ENCODE assay signal across 18 cellular contexts in the genomic region with DNA sequence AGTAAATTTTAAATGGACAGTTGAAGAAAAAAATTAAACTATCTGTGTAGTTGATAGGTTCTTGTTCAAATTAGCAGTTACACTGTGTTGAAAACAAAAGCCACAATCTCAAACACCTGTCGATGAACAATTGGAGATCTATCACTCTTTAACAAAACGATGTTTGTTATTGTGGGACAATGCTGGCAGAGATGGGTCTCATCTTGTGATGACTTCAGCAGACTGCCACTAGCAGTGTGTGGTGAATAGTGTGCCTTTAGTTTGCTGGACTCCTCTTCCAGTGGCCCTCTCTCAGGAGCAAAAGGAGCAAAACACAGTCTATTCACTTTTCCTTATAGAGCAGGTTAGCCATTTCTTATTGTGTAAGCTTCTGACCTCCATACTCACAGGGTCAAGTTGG.
DNase-seq lines count a peak whose midpoint lies in the region; ATAC-seq lines count a peak whose summit lies in the region.
"Had no signal": no experiment of that assay in that cellular context is flagged by ENCODE, and none has a peak within 500 bp of the region (broad histone marks: within the 10 kb centered on the region; RNA-seq: fewer than 3 reads in every experiment).

No MANE protein-coding gene starts in this region.

- H3K27ac ChIP-seq in caudate nucleus (ENCODE audit: low read depth, low read length), result peak overlapping the region; percentile 94
- H3K27ac ChIP-seq: BLaER1 treated with 17β-estradiol and CSF1 and Interleukin-3, amounts not matched to agents 10 nM and 100 nM had no signal

- H3K4me3 Mint-ChIP-seq in stimulated activated naive B cell treated with anti-CD40 and anti-IgM and Interleukin-4, amounts not matched to agents 10 μg/mL and 1 μg/mL and 100 μg/mL, for 72 hours, result no peak overlapping the region

- ATAC-seq in stimulated activated naive B cell treated with anti-CD40 and anti-IgM and Interleukin-4, amounts not matched to agents 10 μg/mL and 1 μg/mL and 100 μg/mL, for 72 hours (replicated peaks), result no peak
- ATAC-seq: GM12878, Panc1, Right ventricle myocardium inferior had no signal

- H3K36me3 Mint-ChIP-seq in stimulated activated naive B cell treated with anti-CD40 and anti-IgM and Interleukin-4, amounts not matched to agents 10 μg/mL and 1 μg/mL and 100 μg/mL, for 72 hours, result no peaks in the 10 kb centered on the region

- H3K9me3 Mint-ChIP-seq in stimulated activated naive B cell treated with anti-CD40 and anti-IgM and Interleukin-4, amounts not matched to agents 10 μg/mL and 1 μg/mL and 100 μg/mL, for 72 hours, result peaks cover 2 to 6% of the 10 kb centered on the region in 2 donors

- DNase-seq in C1 segment of cervical spinal cord (lab: John Stamatoyannopoulos, UW) (peak in 9 of 14 donors; percentile 12 to 52 (median 39)), caudate nucleus (lab: John Stamatoyannopoulos, UW) (peak in 42 of 61 donors; percentile 15 to 84 (median 54)), hippocampal formation (lab: John Stamatoyannopoulos, UW) (peak; percentile 51 to 87), nucleus accumbens (lab: John Stamatoyannopoulos, UW) (peak in 44 of 56 donors; percentile 4 to 85 (median 50)), NCI-H1105 treated with DMSO at 0.1 percent for 48 hours (lab: John Stamatoyannopoulos, UW) (no peak), NCI-H1436 (lab: John Stamatoyannopoulos, UW) (no peak), RPMI8226 (no peak)
- DNase-seq in stimulated activated naive B cell treated with anti-CD40 and anti-IgM and Interleukin-4, amounts not matched to agents 10 μg/mL and 1 μg/mL and 100 μg/mL, for 72 hours, result no peak
- DNase-seq: DND-41, GOT3, KBM-7, MV-4-11, NCI-H1417 treated with DMSO at 0.1 percent for 48 hours, NCI-H2081 had no signal

- H3K27ac Mint-ChIP-seq in stimulated activated naive B cell treated with anti-CD40 and anti-IgM and Interleukin-4, amounts not matched to agents 10 μg/mL and 1 μg/mL and 100 μg/mL, for 72 hours, result no peak overlapping the region

- H3K27me3 Mint-ChIP-seq in stimulated activated naive B cell treated with anti-CD40 and anti-IgM and Interleukin-4, amounts not matched to agents 10 μg/mL and 1 μg/mL and 100 μg/mL, for 72 hours, result peaks cover 10 to 14% of the 10 kb centered on the region in 2 donors

- H3K4me1 Mint-ChIP-seq in stimulated activated naive B cell treated with anti-CD40 and anti-IgM and Interleukin-4, amounts not matched to agents 10 μg/mL and 1 μg/mL and 100 μg/mL, for 72 hours, result no peaks in the 10 kb centered on the region

Comparison
In these comparisons a context has a peak if more than half of its experiments do, and no peak if none do; other contexts are left out.
1. DNase-seq: peak in C1 segment of cervical spinal cord (9 of 14), caudate nucleus (42 of 61), hippocampal formation (2 of 2) and nucleus accumbens (44 of 56); none in NCI-H1105 treated with DMSO at 0.1 percent for 48 hours (single experiment), stimulated activated naive B cell treated with anti-CD40 and anti-IgM and Interleukin-4, amounts not matched to agents 10 μg/mL and 1 μg/mL and 100 μg/mL, for 72 hours (single experiment), NCI-H1436 (single experiment) and RPMI8226 (single experiment).